In genomic region chr6:31782126-31782941, GRCh38 we compare ENCODE assay signal across 20 cellular contexts. TPM values are rescaled to one million over a fixed set of nuclear protein-coding genes. Genes with fewer than 3 reads are reported as not detected.
"Had no signal": no experiment of that assay in that cellular context is flagged by ENCODE, and none has a peak within 500 bp of the region (broad histone marks: within the 10 kb centered on the region; RNA-seq: fewer than 3 reads in every experiment).

No MANE protein-coding gene starts in this region.

- H3K4me3 ChIP-seq: cardiac muscle cell, hepatocyte, lower lobe of right lung, suprapubic skin, transverse colon, vagina had no signal

- H3K9me3 Mint-ChIP-seq: natural killer cell; stimulated activated naive CD8-positive, alpha-beta T cell treated with anti-CD3 and anti-CD28 coated beads, Interleukin-15, amount 100 ng/mL, for 72 hours had no signal

- H3K4me2 ChIP-seq: hepatocyte had no signal

- H3K9me3 ChIP-seq: lower lobe of right lung, suprapubic skin, transverse colon, vagina had no signal

- H3K27me3 ChIP-seq: cardiac muscle cell, hepatocyte, suprapubic skin, transverse colon, vagina had no signal

- H3K79me2 ChIP-seq: hepatocyte had no signal

- H3K27ac Mint-ChIP-seq: activated naive CD8-positive, alpha-beta T cell; natural killer cell; T-helper 17 cell had no signal

- H3K36me3 Mint-ChIP-seq: natural killer cell had no signal

- H3K27me3 Mint-ChIP-seq: activated naive CD8-positive, alpha-beta T cell; stimulated activated naive CD8-positive, alpha-beta T cell treated with anti-CD3 and anti-CD28 coated beads, Interleukin-15, amount 100 ng/mL, for 72 hours; T-helper 17 cell had no signal

- ATAC-seq: left colon; lower lobe of right lung; natural killer cell; stimulated activated naive CD8-positive, alpha-beta T cell treated with anti-CD3 and anti-CD28 coated beads, Interleukin-15, amount 100 ng/mL, for 72 hours; T-helper 17 cell had no signal

- H3K36me3 ChIP-seq: cardiac muscle cell had no signal

- H3K4me3 Mint-ChIP-seq: activated naive CD8-positive, alpha-beta T cell; natural killer cell; stimulated activated naive CD8-positive, alpha-beta T cell treated with anti-CD3 and anti-CD28 coated beads, Interleukin-15, amount 100 ng/mL, for 72 hours; T-helper 17 cell had no signal

- H2AFZ ChIP-seq: hepatocyte had no signal

- FAIRE-seq: endothelial cell of umbilical vein had no signal

- DNase-seq: activated CD4-positive, alpha-beta T cell treated with anti-CD3 and anti-CD28 coated beads, Interleukin-2, amount 50 U/mL, for 48 hours; activated gamma-delta T cell; dermis blood vessel endothelial cell; effector memory CD4-positive, alpha-beta T cell; left colon; lower lobe of right lung; natural killer cell; retina; stimulated activated CD4-positive, alpha-beta T cell treated with anti-CD3 and anti-CD28 coated beads, Interleukin-12 subunit alpha, Interleukin-12 subunit beta, amount 100 ng/mL, for 4 hours; stimulated activated CD4-positive, alpha-beta T cell treated with anti-CD3 and anti-CD28 coated beads, Interleukin-1b, Interleukin-23, amount 100 ng/mL, for 48 hours; stimulated activated naive CD8-positive, alpha-beta T cell treated with anti-CD3 and anti-CD28 coated beads, Interleukin-15, amount 100 ng/mL, for 72 hours; T-helper 17 cell; transverse colon; WERI-Rb-1 had no signal

- H3K27ac ChIP-seq: cardiac muscle cell, hepatocyte, lower lobe of right lung, suprapubic skin, transverse colon, vagina, WERI-Rb-1 had no signal

RNA-seq across cellular contexts. Expression of gene SAPCD1, which starts 19.9 kb away (rescaled TPM):
- total RNA-seq: vagina had no signal
